Comparison of ENCODE assay signal across 10 cellular contexts in the genomic region with DNA sequence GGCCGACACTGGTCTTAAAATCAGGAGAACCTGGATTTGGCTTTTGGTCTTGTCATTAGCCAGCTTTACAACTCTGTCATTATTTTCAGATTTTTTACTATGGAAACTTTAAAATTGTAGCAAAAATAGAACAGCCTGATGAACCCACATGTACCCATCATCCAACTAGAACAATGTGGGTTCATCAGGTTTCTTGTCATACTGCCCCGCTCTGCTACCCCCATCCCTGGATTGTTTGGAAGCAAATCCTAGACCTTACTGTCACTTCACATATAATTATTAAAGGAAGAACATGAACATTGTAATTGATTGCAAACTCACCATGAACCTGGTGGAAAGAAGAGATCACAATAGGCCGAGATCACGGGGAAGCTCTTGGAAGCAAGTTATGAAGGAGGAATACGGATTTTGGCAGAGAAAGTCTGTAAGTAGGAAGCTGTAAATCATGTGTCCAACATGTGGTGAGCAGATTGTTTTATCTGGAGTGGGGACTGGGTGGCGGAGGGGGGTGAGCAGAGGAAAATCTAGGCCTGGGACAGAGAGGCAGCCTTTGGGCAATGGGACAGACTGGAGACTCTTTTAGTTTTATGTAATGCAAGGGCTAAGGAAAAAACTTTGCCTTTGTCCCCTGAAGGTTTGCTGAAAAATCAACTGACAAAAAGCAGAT.
DNase-seq lines count a peak whose midpoint lies in the region; ATAC-seq and TF ChIP-seq lines count a peak whose summit lies in the region.
"Had no signal": no experiment of that assay in that cellular context is flagged by ENCODE, and none has a peak within 500 bp of the region (broad histone marks: within the 10 kb centered on the region; RNA-seq: fewer than 3 reads in every experiment).

No MANE protein-coding gene starts in this region.

- H3K27ac ChIP-seq in psoas muscle: peak overlapping the region; percentile 30

- H3K36me3 ChIP-seq in psoas muscle (ENCODE audit: insufficient read depth in 1 of 2, low read depth in 1 of 2): no peaks in the 10 kb centered on the region

- H3K27ac Mint-ChIP-seq in T-cell: peak overlapping the region; percentile 97 to 100

- H3K4me3 Mint-ChIP-seq in T-cell: peak overlapping the region in 1 of 3 donors; percentile 44

- 35 to 37% (median 37%) methylated on average over 6 of the region's 6 CpGs for WGBS in psoas muscle, 3 donors

- peaks cover 90 to 92% (median 91%) of the 10 kb centered on the region in 3 donors for H3K4me1 Mint-ChIP-seq in T-cell

- DNase-seq in GM03348 (ENCODE audit: low spot score): peak; percentile 52
- DNase-seq in T-cell: no peak
- peak; percentile 76 for DNase-seq in fibroblast of villous mesenchyme (ENCODE audit: low read depth)
- peak in 1 of 2 donors; percentile 20 for DNase-seq in psoas muscle
- no peak for DNase-seq in NCI-H526 (lab: John Stamatoyannopoulos, UW)
- no peak for DNase-seq in H4 (ENCODE audit: low spot score)
- no peak for DNase-seq in AG08396 (ENCODE audit: low spot score)
- DNase-seq: amniotic stem cell had no signal

- no peak for TF ChIP-seq CTCF in fibroblast of villous mesenchyme (IDR thresholded peaks at IDR 0.05; ENCODE audit: insufficient read depth, low read depth, low read length)
- no peak for TF ChIP-seq CTCF in psoas muscle (IDR thresholded peaks at IDR 0.05)

- H3K27me3 Mint-ChIP-seq in T-cell: no peaks in the 10 kb centered on the region

- CTCF ChIA-PET in T-cell (lab: Charles Lee): interaction anchor here in 1 of 2 donors (0.7 to 3.6 kb wide), 2 partner anchors 24 to 31 kb away, joined by 3 to 43 read pairs; no protein-coding TSS in a partner anchor

- no peak for ATAC-seq in T-cell (replicated peaks in 1 of 4)
- ATAC-seq in psoas muscle: peak in 1 of 4 donors; percentile 48
- no peak for ATAC-seq in GM18868 (IDR thresholded peaks at IDR 0.05; ENCODE audit: unreplicated experiment)

- H3K36me3 Mint-ChIP-seq in T-cell: peaks cover 19% of the 10 kb centered on the region

- no peak overlapping the region for H3K4me3 ChIP-seq in fibroblast of villous mesenchyme (ENCODE audit: low read depth, low read length)
- H3K4me3 ChIP-seq in psoas muscle: no peak overlapping the region

- H3K4me1 ChIP-seq in psoas muscle: peaks cover 9% of the 10 kb centered on the region

- no peaks in the 10 kb centered on the region for H3K9me3 Mint-ChIP-seq in T-cell
- H3K9me3 Mint-ChIP-seq: neural crest cell had no signal

- peaks cover 0 to 17% (median 2%) of the 10 kb centered on the region in 3 donors for H3K27me3 ChIP-seq in psoas muscle (ENCODE audit: insufficient read depth in 3 of 3, low read length in 2 of 3)

- intact Hi-C loops in psoas muscle (cut with DNase I): no loop called here

- H3K9me3 ChIP-seq in psoas muscle: no peaks in the 10 kb centered on the region

- POLR2A ChIA-PET in T-cell (lab: Charles Lee): no interaction called here

Comparison
In these comparisons a context has a peak if more than half of its experiments do, and no peak if none do; other contexts are left out.
1. DNase-seq: peak in GM03348 (single experiment) and fibroblast of villous mesenchyme (single experiment); none in T-cell (0 of 34), NCI-H526 (0 of 2), H4 (single experiment) and AG08396 (single experiment).